ENCODE assay signal across 13 cellular contexts in the genomic region with DNA sequence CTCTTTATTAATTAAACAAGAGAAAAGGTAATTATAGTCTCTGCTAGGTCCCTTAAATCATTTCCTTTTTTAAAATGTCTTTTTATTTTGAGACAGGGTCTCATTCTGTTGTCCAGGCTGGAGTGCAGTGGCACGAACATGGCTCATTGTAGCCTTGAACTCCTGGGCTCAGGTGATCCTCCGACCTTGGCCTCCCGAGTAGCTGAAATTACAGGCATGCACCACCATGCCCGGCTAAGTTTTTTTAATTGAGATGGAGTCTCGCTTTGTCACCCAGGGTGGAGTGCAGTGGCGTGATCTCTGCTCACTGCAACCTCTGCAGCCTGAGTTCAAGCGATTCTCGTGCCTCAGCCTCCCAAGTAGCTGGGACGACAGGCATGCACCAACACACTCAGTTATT. TPM values are rescaled to one million over a fixed set of nuclear protein-coding genes. Genes with fewer than 3 reads are reported as not detected.
"Had no signal": no experiment of that assay in that cellular context is flagged by ENCODE, and none has a peak within 500 bp of the region (broad histone marks: within the 10 kb centered on the region; RNA-seq: fewer than 3 reads in every experiment).

No MANE protein-coding gene starts in this region.

RNA-seq across cellular contexts. Expression of a gene that starts 9.2 kb away (rescaled TPM):
- total RNA-seq: activated B cell treated with CpG ODN at 0.5 μM for 24 hours; activated CD4-positive, alpha-beta memory T cell treated with anti-CD3 and anti-CD28 coated beads for 36 hours; activated CD4-positive, alpha-beta T cell treated with anti-CD3 and anti-CD28 coated beads, Interleukin-2, amount 10 ng/mL, durations not matched to agents 24 days and 14 days; activated CD8-positive, alpha-beta memory T cell treated with anti-CD3 and anti-CD28 coated beads for 36 hours; activated naive CD8-positive, alpha-beta T cell treated with anti-CD3 and anti-CD28 coated beads, Interleukin-2, amount 10 ng/mL, durations not matched to agents 7 days and 5 days; activated T-helper 1 cell treated with anti-CD3 and anti-CD28 coated beads, Interleukin-12 subunit alpha, Interleukin-12 subunit beta, Interleukin-2, Interleukin-4 antibody, amounts not matched to agents 30 ng/mL and 10 ng/mL and 1 ng/mL, durations not matched to agents 14 hours and 24 hours and 36 hours; ascending aorta had no signal
- polyA plus RNA-seq: cardiac muscle cell had no signal

RNA-seq across cellular contexts. Expression of a gene that starts 37.0 kb away (rescaled TPM):
- total RNA-seq: activated B cell treated with CpG ODN at 0.5 μM for 24 hours; activated CD4-positive, alpha-beta memory T cell treated with anti-CD3 and anti-CD28 coated beads for 36 hours; activated CD4-positive, alpha-beta T cell treated with anti-CD3 and anti-CD28 coated beads, Interleukin-2, amount 10 ng/mL, durations not matched to agents 24 days and 14 days; activated CD8-positive, alpha-beta memory T cell treated with anti-CD3 and anti-CD28 coated beads for 36 hours; activated CD8-positive, alpha-beta T cell treated with anti-CD3 and anti-CD28 coated beads for 36 hours; activated naive CD8-positive, alpha-beta T cell treated with anti-CD3 and anti-CD28 coated beads, Interleukin-2, amount 10 ng/mL, durations not matched to agents 7 days and 5 days; activated T-cell treated with anti-CD3 and anti-CD28 coated beads, Interleukin-2, amount 50 U/mL, for 4 hours; activated T-cell treated with anti-CD3 and anti-CD28 coated beads, Interleukin-2, amount 50 U/mL, for 72 hours; activated T-helper 1 cell treated with anti-CD3 and anti-CD28 coated beads, Interleukin-12 subunit alpha, Interleukin-12 subunit beta, Interleukin-2, Interleukin-4 antibody, amounts not matched to agents 30 ng/mL and 10 ng/mL and 1 ng/mL, durations not matched to agents 14 hours and 24 hours and 36 hours; activated T-helper 17 cell treated with anti-CD3 and anti-CD28 coated beads, Interleukin-2, amount 50 U/mL, for 72 hours; ascending aorta; bronchial epithelial cell; cardiac muscle cell had no signal
- polyA plus RNA-seq: cardiac muscle cell had no signal
